ENCODE assay signal across 26 cellular contexts in genomic region chr12:49332441-49332861, GRCh38. TPM values are rescaled to one million over a fixed set of nuclear protein-coding genes. Genes with fewer than 3 reads are reported as not detected.
A peak's percentile ranks its signal among the peaks of the same experiment; 100 is the strongest.
DNase-seq lines count a peak whose midpoint lies in the region; FAIRE-seq and TF ChIP-seq lines count a peak whose summit lies in the region.
"Had no signal": no experiment of that assay in that cellular context is flagged by ENCODE, and none has a peak within 500 bp of the region (broad histone marks: within the 10 kb centered on the region; RNA-seq: fewer than 3 reads in every experiment).

No MANE protein-coding gene starts in this region.

- no peak overlapping the region for H3K56ac ChIP-seq in H1 (replicated peaks; ENCODE audit: insufficient read length, low read depth, low read length)

- H3K27ac Mint-ChIP-seq in neural crest cell (ENCODE audit: unreplicated experiment), result no peak overlapping the region
- H3K27ac Mint-ChIP-seq: activated CD8-positive, alpha-beta T cell treated with anti-CD3 and anti-CD28 coated beads for 36 hours; effector memory CD8-positive, alpha-beta T cell; nephron progenitor cell had no signal

- H3K23ac ChIP-seq in H1 (ENCODE audit: insufficient read length), result no peak overlapping the region

- peaks cover 3% of the 10 kb centered on the region for H3K36me3 Mint-ChIP-seq in neural crest cell (ENCODE audit: low read depth)
- H3K36me3 Mint-ChIP-seq: CD8-positive, alpha-beta memory T cell had no signal

- H4K20me1 ChIP-seq in H1 (replicated peaks in 1 of 2; ENCODE audit: control insufficient read depth in 1 of 2, insufficient read depth in 2 of 2, low read length in 2 of 2), result peaks cover 8 to 9% of the 10 kb centered on the region in 2 experiments

- H3K79me1 ChIP-seq in H1 (ENCODE audit: low read depth, low read length), result no peaks in the 10 kb centered on the region

- H3K27me3 ChIP-seq in H1 (replicated peaks in 1 of 4; ENCODE audit: control insufficient read depth in 3 of 4, extremely low read depth in 1 of 4, insufficient read depth in 3 of 4, low read length in 3 of 4), result peaks cover 40 to 58% (median 51%) of the 10 kb centered on the region in 4 experiments
- H3K27me3 ChIP-seq: SJCRH30 had no signal

- no peak overlapping the region for H2AK5ac ChIP-seq in H1 (ENCODE audit: low read depth, low read length)

- H4K8ac ChIP-seq in H1 (ENCODE audit: extremely low read depth, insufficient read depth, low read length), result no peak overlapping the region

- no peak for TF ChIP-seq EP300 in H1 (IDR thresholded peaks at IDR 0.05; ENCODE audit: borderline replicate concordance in 1 of 2, low read depth in 2 of 2, low read length in 2 of 2)

- peaks cover 5 to 26% (median 13%) of the 10 kb centered on the region in 4 experiments; a peak in 7 of 8 replicates for H3K36me3 ChIP-seq in H1 (ENCODE audit: control insufficient read depth in 2 of 4, insufficient read depth in 4 of 4, low read length in 3 of 4)
- H3K36me3 ChIP-seq: brain microvascular endothelial cell, lower lobe of right lung, upper lobe of left lung had no signal

- no peak overlapping the region for H3K9ac ChIP-seq in H1 (replicated peaks in 1 of 4; ENCODE audit: extremely low read depth in 1 of 4, low read depth in 3 of 4, low read length in 3 of 4)

- no peak overlapping the region for H3K14ac ChIP-seq in H1 (ENCODE audit: insufficient read length)

- H4K5ac ChIP-seq in H1 (ENCODE audit: insufficient read length, low read depth, low read length), result no peak overlapping the region

- H3K4me3 ChIP-seq in H1 (ENCODE audit: extremely low read depth in 1 of 4, insufficient read depth in 2 of 4, low read depth in 3 of 4, low read length in 4 of 4), result peak overlapping the region in 2 of 4 experiments; percentile 31 to 51; a peak in 3 of 8 replicates
- H3K4me3 ChIP-seq: mucosa of descending colon, SJCRH30 had no signal

- H3K23me2 ChIP-seq in H1 (ENCODE audit: low read depth, low read length), result peaks cover 7% of the 10 kb centered on the region; the same call in 1 of the 2 replicates

- no peak overlapping the region for H3K27ac ChIP-seq in H1 (ENCODE audit: low read depth, low read length)
- H3K27ac ChIP-seq: brain microvascular endothelial cell, foreskin keratinocyte, lower lobe of right lung, SJCRH30, upper lobe of left lung had no signal

- H2BK120ac ChIP-seq in H1 (replicated peaks; ENCODE audit: low read depth, low read length), result no peak overlapping the region

- H3K4ac ChIP-seq in H1 (replicated peaks; ENCODE audit: insufficient read length, low read depth, low read length), result no peak overlapping the region

- TF ChIP-seq RAD21 in H1 (IDR thresholded peaks at IDR 0.05 in 1 of 2, conservative IDR thresholded peaks at IDR 0.05 in 1 of 2; ENCODE audit: low read depth in 2 of 2, low read length in 2 of 2), result no peak

- no peak overlapping the region for H2AFZ ChIP-seq in H1 (ENCODE audit: low read length)

- H3K79me2 ChIP-seq in H1 (ENCODE audit: control insufficient read depth in 1 of 2, insufficient read depth in 2 of 2, low read length in 2 of 2), result no peaks in the 10 kb centered on the region

- POLR2A ChIA-PET in H1 (lab: Charles Lee; ENCODE audit: partially characterized antibody), result interaction anchor here (0.9 to 6.2 kb wide), 11 partner anchors 9 to 272 kb away, joined by 3 to 37 read pairs (median 5); partner anchors contain the start of genes DNAJC22 and TROAP

- no peak overlapping the region for H3K18ac ChIP-seq in H1 (ENCODE audit: extremely low read depth, low read length)

- H4K91ac ChIP-seq in H1 (replicated peaks; ENCODE audit: insufficient read length, low read length), result no peak overlapping the region

- H2BK15ac ChIP-seq in H1 (ENCODE audit: low read length), result no peak overlapping the region

- no peaks in the 10 kb centered on the region for H3K9me3 Mint-ChIP-seq in neural crest cell
- H3K9me3 Mint-ChIP-seq: activated CD8-positive, alpha-beta T cell treated with anti-CD3 and anti-CD28 coated beads for 36 hours; CD8-positive, alpha-beta memory T cell; effector memory CD8-positive, alpha-beta T cell; nephron progenitor cell had no signal

- CTCF ChIA-PET in H1 (lab: Charles Lee; ENCODE audit: partially characterized antibody), result interaction anchor here (0.6 to 12.7 kb wide), 30 partner anchors 9 to 290 kb away, joined by 3 to 276 read pairs (median 5); partner anchors contain the start of genes DNAJC22, PRPH and TROAP

- no peak for FAIRE-seq in H1 (lab: Jason Lieb, UNC)
- FAIRE-seq: TTC549 had no signal

- TF ChIP-seq POLR2A in H1 (IDR thresholded peaks at IDR 0.05; ENCODE audit: control extremely low read depth in 1 of 2, low read depth in 2 of 2, low read length in 2 of 2), result no peak

- peaks cover 15% of the 10 kb centered on the region for H3K4me1 Mint-ChIP-seq in neural crest cell

- peaks cover 33% of the 10 kb centered on the region for H3K27me3 Mint-ChIP-seq in neural crest cell (ENCODE audit: low read depth)

- no peak overlapping the region for H2BK5ac ChIP-seq in H1 (ENCODE audit: low read depth, low read length)

- peak overlapping the region; percentile 11 for H3K4me3 Mint-ChIP-seq in neural crest cell
- H3K4me3 Mint-ChIP-seq: activated CD8-positive, alpha-beta T cell treated with anti-CD3 and anti-CD28 coated beads for 36 hours; nephron progenitor cell had no signal

- H3K4me1 ChIP-seq in H1 (replicated peaks in 1 of 4; ENCODE audit: control insufficient read depth in 3 of 4, insufficient read depth in 4 of 4, low read length in 3 of 4), result peaks cover 0 to 4% (median 1%) of the 10 kb centered on the region in 4 experiments; a peak in 3 of 7 replicates
- H3K4me1 ChIP-seq: foreskin keratinocyte had no signal

- peaks cover 0 to 6% of the 10 kb centered on the region in 2 experiments; a peak in 1 of 4 replicates for H3K9me3 ChIP-seq in H1 (ENCODE audit: insufficient read depth in 2 of 2, low read depth in 1 of 2, low read length in 1 of 2)
- H3K9me3 ChIP-seq: lower lobe of right lung, mucosa of descending colon, SJCRH30, upper lobe of left lung had no signal

- H3K4me2 ChIP-seq in H1 (ENCODE audit: insufficient read depth in 1 of 2, low read depth in 2 of 2, low read length in 2 of 2), result peak overlapping the region; percentile 62 to 85; a peak in 2 of 4 replicates

- DNase-seq in activated effector memory CD4-positive, alpha-beta T cell treated with anti-CD3 and anti-CD28 coated beads, Interleukin-2, amount 50 U/mL, for 16 hours, result peak; percentile 47
- no peak for DNase-seq in activated effector memory CD4-positive, alpha-beta T cell treated with Interleukin-2 at 50 U/mL for 16 hours
- no peak for DNase-seq in H1 (ENCODE audit: low read depth in 1 of 2, low spot score in 2 of 2)
- DNase-seq in neural crest cell (ENCODE audit: low read depth, low spot score), result no peak
- DNase-seq in ureter (ENCODE audit: low spot score), result peak; percentile 37
- DNase-seq in NCI-H2196 treated with DMSO at 0.1 percent for 48 hours (lab: John Stamatoyannopoulos, UW; ENCODE audit: unreplicated experiment), result no peak
- DNase-seq in NCI-H2171 (lab: John Stamatoyannopoulos, UW), result no peak
- DNase-seq in effector CD4-positive, alpha-beta T cell, result no peak
- DNase-seq: activated CD4-positive, alpha-beta T cell treated with anti-CD3 and anti-CD28 coated beads for 1 hour; activated gamma-delta T cell treated with Interleukin-2 at 50 U/mL for 16 hours; activated T-cell treated with anti-CD3 and anti-CD28 coated beads for 4 hours; brain microvascular endothelial cell; CD8-positive, alpha-beta memory T cell; effector memory CD8-positive, alpha-beta T cell; foreskin keratinocyte; HCEC 1CT; lower lobe of right lung; mucosa of descending colon; nephron progenitor cell; SJCRH30; T-helper 1 cell had no signal

- no peak for TF ChIP-seq CTCF in H1 (IDR thresholded peaks at IDR 0.05; ENCODE audit: control extremely low read depth in 1 of 3, insufficient read depth in 1 of 3, low read depth in 1 of 3, low read length in 3 of 3)
- no peak for TF ChIP-seq CTCF in neural crest cell (conservative IDR thresholded peaks at IDR 0.05)

- WGBS in H1 (ENCODE audit: extremely low coverage in 1 of 2, insufficient coverage in 1 of 2, insufficient read length in 1 of 2, insufficient replicate concordance in 2 of 2, low coverage in 1 of 2, low lambda C conversion rate in 2 of 2, missing lambda C conversion rate in 1 of 2), 2 experiments, result 66% methylated on average over 15 of the region's 17 CpGs; no CpG with 5 or more reads in 1 of the 2 experiments

- no peak overlapping the region for H2BK20ac ChIP-seq in H1 (ENCODE audit: low read length)

- H2BK12ac ChIP-seq in H1 (ENCODE audit: low read depth, low read length), result no peak overlapping the region

RNA-seq across cellular contexts. Expression of gene C1QL4, which starts 4.5 kb away (rescaled TPM):
- total RNA-seq in H1 (2021; fragmentation: NEBNext Ultra II Directional; extraction: Animal tissue kit (Norgen Biotek cat#: 25700)), result 0.28 and 0.59 TPM in 2 replicates
- polyA plus RNA-seq in H1 (2011; rRNA removed), result 0.63 and 0.77 TPM in 2 replicates
- 1.00 TPM for polyA plus RNA-seq in H1 (2011; cell fraction: cytosol; rRNA removed)
- polyA plus RNA-seq in H1 (2011; cell fraction: nucleus; rRNA removed), result 1.4 TPM
- polyA plus RNA-seq in H1 (2012, experiment 1 of 2), result 0.54 to 0.74 TPM (median 0.65 TPM) in 4 replicates
- polyA plus RNA-seq in H1 (2012, experiment 2 of 2), result 0.34 TPM
- polyA plus RNA-seq in H1 (2013, experiment 1 of 2), result 0.30 TPM
- polyA plus RNA-seq in H1 (2013, experiment 2 of 2), result 0.22 TPM
- polyA minus RNA-seq in H1 (2011; rRNA and poly(A)+ RNA removed), result not detected in 2 replicates
- not detected for polyA minus RNA-seq in H1 (2011; cell fraction: cytosol; rRNA and poly(A)+ RNA removed)
- polyA minus RNA-seq in H1 (2011; cell fraction: nucleus; rRNA and poly(A)+ RNA removed), result 0.70 TPM
- 0.63 and 0.80 TPM in 2 replicates for total RNA-seq in neural crest cell
- total RNA-seq in ureter, result not detected
- total RNA-seq: activated CD8-positive, alpha-beta T cell treated with anti-CD3 and anti-CD28 coated beads for 36 hours; CD8-positive, alpha-beta memory T cell; esophagus mucosa; lower lobe of right lung; mucosa of descending colon; skeletal muscle tissue; upper lobe of left lung had no signal
- polyA plus RNA-seq: CD8-positive, alpha-beta memory T cell had no signal

RNA-seq across cellular contexts. Expression of gene TROAP, which starts 9.4 kb away (rescaled TPM):
- 52.0 and 54.0 TPM in 2 replicates for total RNA-seq in H1 (2021; fragmentation: NEBNext Ultra II Directional; extraction: Animal tissue kit (Norgen Biotek cat#: 25700))
- 36.7 and 54.7 TPM in 2 replicates for polyA plus RNA-seq in H1 (2011; rRNA removed)
- polyA plus RNA-seq in H1 (2011; cell fraction: cytosol; rRNA removed), result 46.2 TPM
- 206 TPM for polyA plus RNA-seq in H1 (2011; cell fraction: nucleus; rRNA removed)
- 52.5 to 76.4 TPM (median 67.7 TPM) in 4 replicates for polyA plus RNA-seq in H1 (2012, experiment 1 of 2)
- 60.0 TPM for polyA plus RNA-seq in H1 (2012, experiment 2 of 2)
- 69.0 TPM for polyA plus RNA-seq in H1 (2013, experiment 1 of 2)
- 61.6 TPM for polyA plus RNA-seq in H1 (2013, experiment 2 of 2)
- polyA minus RNA-seq in H1 (2011; rRNA and poly(A)+ RNA removed), result 32.9 and 39.5 TPM in 2 replicates
- polyA minus RNA-seq in H1 (2011; cell fraction: cytosol; rRNA and poly(A)+ RNA removed), result 31.2 TPM
- 58.6 TPM for polyA minus RNA-seq in H1 (2011; cell fraction: nucleus; rRNA and poly(A)+ RNA removed)
- total RNA-seq in neural crest cell (88.0 and 91.2 TPM in 2 replicates), ureter (1.3 TPM)

RNA-seq across cellular contexts. Expression of gene DNAJC22, which starts 14.2 kb away (rescaled TPM):
- total RNA-seq in H1 (2021; fragmentation: NEBNext Ultra II Directional; extraction: Animal tissue kit (Norgen Biotek cat#: 25700)), result 0.13 and 0.39 TPM in 2 replicates
- polyA plus RNA-seq in H1 (2011; rRNA removed), result 0.19 and 0.20 TPM in 2 replicates
- polyA plus RNA-seq in H1 (2011; cell fraction: cytosol; rRNA removed), result 0.19 TPM
- polyA plus RNA-seq in H1 (2011; cell fraction: nucleus; rRNA removed), result 0.39 TPM
- polyA plus RNA-seq in H1 (2012, experiment 1 of 2), result 0.05 to 0.51 TPM (median 0.25 TPM) in 4 replicates
- polyA plus RNA-seq in H1 (2012, experiment 2 of 2), result not detected
- polyA plus RNA-seq in H1 (2013, experiment 1 of 2), result 0.24 TPM
- polyA plus RNA-seq in H1 (2013, experiment 2 of 2), result 0.48 TPM
- 0.22 and 0.50 TPM in 2 replicates for polyA minus RNA-seq in H1 (2011; rRNA and poly(A)+ RNA removed)
- not detected for polyA minus RNA-seq in H1 (2011; cell fraction: cytosol; rRNA and poly(A)+ RNA removed)
- 0.40 TPM for polyA minus RNA-seq in H1 (2011; cell fraction: nucleus; rRNA and poly(A)+ RNA removed)
- 0.32 and 0.35 TPM in 2 replicates for total RNA-seq in neural crest cell
- total RNA-seq in ureter, result 0.16 TPM
- total RNA-seq: CD8-positive, alpha-beta memory T cell; skeletal muscle tissue had no signal
- polyA plus RNA-seq: CD8-positive, alpha-beta memory T cell; foreskin keratinocyte had no signal

RNA-seq across cellular contexts. Expression of gene SPATS2, which starts 34.8 kb away (rescaled TPM):
- total RNA-seq in H1 (2021; fragmentation: NEBNext Ultra II Directional; extraction: Animal tissue kit (Norgen Biotek cat#: 25700)), result 21.3 and 24.5 TPM in 2 replicates
- 12.7 and 19.2 TPM in 2 replicates for polyA plus RNA-seq in H1 (2011; rRNA removed)
- polyA plus RNA-seq in H1 (2011; cell fraction: cytosol; rRNA removed), result 20.5 TPM
- 19.1 TPM for polyA plus RNA-seq in H1 (2011; cell fraction: nucleus; rRNA removed)
- 17.1 to 25.9 TPM (median 19.6 TPM) in 4 replicates for polyA plus RNA-seq in H1 (2012, experiment 1 of 2)
- polyA plus RNA-seq in H1 (2012, experiment 2 of 2), result 4.6 TPM
- polyA plus RNA-seq in H1 (2013, experiment 1 of 2), result 25.8 TPM
- 29.1 TPM for polyA plus RNA-seq in H1 (2013, experiment 2 of 2)
- polyA minus RNA-seq in H1 (2011; rRNA and poly(A)+ RNA removed), result 35.2 and 47.9 TPM in 2 replicates
- 26.9 TPM for polyA minus RNA-seq in H1 (2011; cell fraction: cytosol; rRNA and poly(A)+ RNA removed)
- 26.4 TPM for polyA minus RNA-seq in H1 (2011; cell fraction: nucleus; rRNA and poly(A)+ RNA removed)
- 45.2 and 45.7 TPM in 2 replicates for total RNA-seq in neural crest cell
- total RNA-seq in ureter, result 20.0 TPM

RNA-seq across cellular contexts. Expression of gene PRPH, which starts 37.5 kb away (rescaled TPM):
- total RNA-seq in H1 (2021; fragmentation: NEBNext Ultra II Directional; extraction: Animal tissue kit (Norgen Biotek cat#: 25700)), result 0.96 and 1.4 TPM in 2 replicates
- 0.79 and 1.1 TPM in 2 replicates for polyA plus RNA-seq in H1 (2011; rRNA removed)
- polyA plus RNA-seq in H1 (2011; cell fraction: cytosol; rRNA removed), result 0.81 TPM
- 1.9 TPM for polyA plus RNA-seq in H1 (2011; cell fraction: nucleus; rRNA removed)
- 0.51 to 1.3 TPM (median 0.68 TPM) in 4 replicates for polyA plus RNA-seq in H1 (2012, experiment 1 of 2)
- 1.1 TPM for polyA plus RNA-seq in H1 (2012, experiment 2 of 2)
- polyA plus RNA-seq in H1 (2013, experiment 1 of 2), result 0.36 TPM
- 0.37 TPM for polyA plus RNA-seq in H1 (2013, experiment 2 of 2)
- 0.17 and 1.8 TPM in 2 replicates for polyA minus RNA-seq in H1 (2011; rRNA and poly(A)+ RNA removed)
- polyA minus RNA-seq in H1 (2011; cell fraction: cytosol; rRNA and poly(A)+ RNA removed), result not detected
- not detected for polyA minus RNA-seq in H1 (2011; cell fraction: nucleus; rRNA and poly(A)+ RNA removed)
- total RNA-seq in neural crest cell, result 0.70 and 1.3 TPM in 2 replicates
- 1.7 TPM for total RNA-seq in ureter
- total RNA-seq: activated CD8-positive, alpha-beta T cell treated with anti-CD3 and anti-CD28 coated beads for 36 hours; CD8-positive, alpha-beta memory T cell; foreskin keratinocyte had no signal
- polyA plus RNA-seq: CD8-positive, alpha-beta memory T cell had no signal

Comparison
In these comparisons a context has a peak if more than half of its experiments do, and no peak if none do; other contexts are left out.
1. DNase-seq: peak in activated effector memory CD4-positive, alpha-beta T cell treated with anti-CD3 and anti-CD28 coated beads, Interleukin-2, amount 50 U/mL, for 16 hours (single experiment) and ureter (single experiment); none in activated effector memory CD4-positive, alpha-beta T cell treated with Interleukin-2 at 50 U/mL for 16 hours (single experiment), H1 (0 of 2), neural crest cell (single experiment), NCI-H2196 treated with DMSO at 0.1 percent for 48 hours (single experiment), NCI-H2171 (single experiment) and effector CD4-positive, alpha-beta T cell (single experiment).
2. RNA of gene TROAP, which starts 9.4 kb away (total RNA-seq): 88.0 to 91.2 TPM in neural crest cell and 52.0 to 54.0 TPM in H1; 1.3 TPM in ureter (single experiment); every median in the first group is over 10 times any median in the second.